ENCODE assay signal across 27 cellular contexts in genomic region chr6:148969271-148969666, GRCh38.
DNase-seq lines count a peak whose midpoint lies in the region; ATAC-seq and TF ChIP-seq lines count a peak whose summit lies in the region.
"Had no signal": no experiment of that assay in that cellular context is flagged by ENCODE, and none has a peak within 500 bp of the region (broad histone marks: within the 10 kb centered on the region; RNA-seq: fewer than 3 reads in every experiment).

No MANE protein-coding gene starts in this region.

- H4K20me1 ChIP-seq in GM23248 (ENCODE audit: insufficient read depth) (no peaks in the 10 kb centered on the region), fibroblast of lung (ENCODE audit: control insufficient read depth, extremely low read depth, insufficient read depth, low read length) (no peaks in the 10 kb centered on the region)

- peak overlapping the region; percentile 98 for H3K27ac Mint-ChIP-seq in osteocyte (ENCODE audit: unreplicated experiment)
- H3K27ac Mint-ChIP-seq: CD4-positive, CD25-positive, alpha-beta regulatory T cell; memory B cell; stimulated activated naive B cell treated with anti-CD40 and anti-IgM and Interleukin-4, amounts not matched to agents 10 μg/mL and 1 μg/mL and 100 μg/mL, for 72 hours had no signal

- H3K9me2 ChIP-seq in GM23248 (ENCODE audit: insufficient read depth): no peaks in the 10 kb centered on the region

- peak overlapping the region; percentile 96 for H3K27ac ChIP-seq in GM23248
- H3K27ac ChIP-seq in fibroblast of lung (ENCODE audit: insufficient read depth, low read length): peak overlapping the region; percentile 74
- H3K27ac ChIP-seq in esophagus squamous epithelium: peak overlapping the region in 2 of 4 donors; percentile 47 to 56
- H3K27ac ChIP-seq: A549, adrenal gland, brain microvascular endothelial cell, psoas muscle had no signal

- WGBS in GM23248 (ENCODE audit: low coverage in 1 of 2, low lambda C conversion rate in 2 of 2, missing lambda C conversion rate in 2 of 2), 2 experiments: 51 to 65% methylated on average over 4 of the region's 4 CpGs
- 75 to 90% methylated on average over 3 to 4 of the region's 4 CpGs for WGBS in esophagus squamous epithelium, 2 donors

- H3K36me3 Mint-ChIP-seq in osteocyte (ENCODE audit: unreplicated experiment): peaks cover 1% of the 10 kb centered on the region
- H3K36me3 Mint-ChIP-seq: CD4-positive, CD25-positive, alpha-beta regulatory T cell had no signal

- H3K79me2 ChIP-seq in GM23248 (ENCODE audit: insufficient read depth) (no peaks in the 10 kb centered on the region), fibroblast of lung (ENCODE audit: control insufficient read depth, insufficient read depth, low read length) (no peaks in the 10 kb centered on the region)

- H3K27me3 ChIP-seq in GM23248 (replicated peaks; ENCODE audit: insufficient read depth) (no peaks in the 10 kb centered on the region), adipocyte (replicated peaks; ENCODE audit: control insufficient read depth, insufficient read depth, low read length) (no peaks in the 10 kb centered on the region), fibroblast of lung (ENCODE audit: control insufficient read depth, insufficient read depth, low read length) (no peaks in the 10 kb centered on the region), esophagus squamous epithelium (no peaks in the 10 kb centered on the region)
- H3K27me3 ChIP-seq: adrenal gland, brain microvascular endothelial cell had no signal

- H3K36me3 ChIP-seq in GM23248 (ENCODE audit: low read depth) (no peaks in the 10 kb centered on the region), adipocyte (ENCODE audit: control insufficient read depth, insufficient read depth, low read length, severe bottlenecking) (no peaks in the 10 kb centered on the region), fibroblast of lung (ENCODE audit: control insufficient read depth, insufficient read depth, low read length) (no peaks in the 10 kb centered on the region), esophagus squamous epithelium (peaks cover 0 to 7% (median 0%) of the 10 kb centered on the region in 3 donors)
- H3K36me3 ChIP-seq: adrenal gland, brain microvascular endothelial cell had no signal

- no peak for ATAC-seq in HG03565 (IDR thresholded peaks at IDR 0.05; ENCODE audit: unreplicated experiment)
- ATAC-seq: A549; left lobe of liver; PC-3; stimulated activated naive B cell treated with anti-CD40 and anti-IgM and Interleukin-4, amounts not matched to agents 10 μg/mL and 1 μg/mL and 100 μg/mL, for 72 hours had no signal

- TF ChIP-seq CTCF in fibroblast of lung (conservative IDR thresholded peaks at IDR 0.05 in 1 of 2, IDR thresholded peaks at IDR 0.05 in 1 of 2; ENCODE audit: low read depth in 1 of 2, low read length in 2 of 2) (no peak), osteocyte (IDR thresholded peaks at IDR 0.05) (no peak), esophagus squamous epithelium (IDR thresholded peaks at IDR 0.05) (no peak)

- H3K9me3 ChIP-seq in GM23248 (ENCODE audit: low read depth) (no peaks in the 10 kb centered on the region), adipocyte (ENCODE audit: control insufficient read depth, low read length) (no peaks in the 10 kb centered on the region), fibroblast of lung (ENCODE audit: control insufficient read depth, insufficient read depth, low read depth, low read length) (no peaks in the 10 kb centered on the region), esophagus squamous epithelium (no peaks in the 10 kb centered on the region)
- H3K9me3 ChIP-seq: A549, adrenal gland, psoas muscle had no signal

- TF ChIP-seq POLR2A in esophagus squamous epithelium (IDR thresholded peaks at IDR 0.05): no peak

- H3K4me1 ChIP-seq in GM23248 (ENCODE audit: insufficient read depth) (peaks cover 39% of the 10 kb centered on the region), adipocyte (ENCODE audit: control insufficient read depth, insufficient read depth, low read length) (peaks cover 40% of the 10 kb centered on the region), fibroblast of lung (ENCODE audit: control insufficient read depth, extremely low read depth, insufficient read depth, low read length) (peaks cover 5% of the 10 kb centered on the region), esophagus squamous epithelium (peaks cover 0 to 21% (median 0%) of the 10 kb centered on the region in 3 donors)
- H3K4me1 ChIP-seq: A549, psoas muscle had no signal

- no peaks in the 10 kb centered on the region for H3K9me3 Mint-ChIP-seq in osteocyte (ENCODE audit: unreplicated experiment)
- H3K9me3 Mint-ChIP-seq: memory B cell; stimulated activated naive B cell treated with anti-CD40 and anti-IgM and Interleukin-4, amounts not matched to agents 10 μg/mL and 1 μg/mL and 100 μg/mL, for 72 hours had no signal

- peaks cover 65% of the 10 kb centered on the region for H3K4me1 Mint-ChIP-seq in osteocyte (ENCODE audit: unreplicated experiment)

- in situ Hi-C loops in GM23248 (cut with MboI): no loop called here

- DNase-seq in GM23248 (no peak), adipocyte (ENCODE audit: low read depth) (no peak), fibroblast of lung (ENCODE audit: low read depth in 2 of 2) (no peak), osteocyte (ENCODE audit: extremely low spot score, unreplicated experiment) (no peak), esophagus squamous epithelium (lab: John Stamatoyannopoulos, UW) (no peak), H4 (ENCODE audit: low spot score) (no peak)
- no peak for DNase-seq in activated CD8-positive, alpha-beta memory T cell treated with anti-CD3 and anti-CD28 coated beads, Interleukin-2, amount 50 U/mL, for 4 hours
- DNase-seq: activated CD4-positive, alpha-beta T cell treated with anti-CD3 and anti-CD28 coated beads, Interleukin-2, amount 50 U/mL, for 48 hours; activated CD4-positive, CD25-positive, alpha-beta regulatory T cell treated with anti-CD3 and anti-CD28 coated beads, Interleukin-2, amount 50 U/mL, for 72 hours; activated naive CD4-positive, alpha-beta T cell; adrenal gland; AML-193; CD4-positive, CD25-positive, alpha-beta regulatory T cell; cerebellar nuclear complex; Kasumi-1; NCI-H1436; NCI-H2227 treated with DMSO at 0.1 percent for 48 hours; NCI-H526; NK-92 treated with Interleukin-12 subunit alpha and Interleukin-12 subunit beta, amount 100 ng/mL, for 24 hours; PC-3; stimulated activated naive B cell treated with anti-CD40 and anti-IgM and Interleukin-4, amounts not matched to agents 10 μg/mL and 1 μg/mL and 100 μg/mL, for 72 hours had no signal

- H3F3A ChIP-seq in GM23248 (ENCODE audit: insufficient read depth): peaks cover 26% of the 10 kb centered on the region

- intact Hi-C loops in esophagus squamous epithelium (cut with DNase I): no loop called here

- peaks cover 4% of the 10 kb centered on the region for H3K27me3 Mint-ChIP-seq in osteocyte (ENCODE audit: unreplicated experiment)
- H3K27me3 Mint-ChIP-seq: memory B cell; stimulated activated naive B cell treated with anti-CD40 and anti-IgM and Interleukin-4, amounts not matched to agents 10 μg/mL and 1 μg/mL and 100 μg/mL, for 72 hours had no signal

- no peak overlapping the region for H3K4me3 Mint-ChIP-seq in osteocyte (ENCODE audit: unreplicated experiment)
- H3K4me3 Mint-ChIP-seq: CD4-positive, CD25-positive, alpha-beta regulatory T cell; memory B cell; stimulated activated naive B cell treated with anti-CD40 and anti-IgM and Interleukin-4, amounts not matched to agents 10 μg/mL and 1 μg/mL and 100 μg/mL, for 72 hours had no signal

- H2AFZ ChIP-seq in GM23248 (peak overlapping the region; percentile 36; the same call in 1 of the 2 replicates), fibroblast of lung (ENCODE audit: low read length) (no peak overlapping the region)

- H3K9ac ChIP-seq in GM23248 (peak overlapping the region; percentile 74), adipocyte (ENCODE audit: low read length) (peak overlapping the region; percentile 70), fibroblast of lung (ENCODE audit: insufficient read depth, low read length) (no peak overlapping the region)

- H3K4me2 ChIP-seq in GM23248 (ENCODE audit: unreplicated experiment) (peak overlapping the region; percentile 56), fibroblast of lung (ENCODE audit: extremely low read depth, insufficient read depth, low read length) (peak overlapping the region; percentile 9)
- H3K4me2 ChIP-seq: A549 had no signal

- H3K4me3 ChIP-seq in GM23248: peak overlapping the region; percentile 16
- peak overlapping the region; percentile 55 for H3K4me3 ChIP-seq in adipocyte (ENCODE audit: low read length)
- H3K4me3 ChIP-seq in fibroblast of lung (replicated peaks in 1 of 4; ENCODE audit: control extremely low read depth in 1 of 4, insufficient read depth in 1 of 4, low read depth in 3 of 4, low read length in 4 of 4): no peak overlapping the region
- H3K4me3 ChIP-seq in esophagus squamous epithelium: no peak overlapping the region
- H3K4me3 ChIP-seq: A549, adrenal gland, psoas muscle had no signal

Comparison
In these comparisons a context has a peak if more than half of its experiments do, and no peak if none do; other contexts are left out.
1. H3K4me3 ChIP-seq: peak in GM23248 (single experiment) and adipocyte (single experiment); none in fibroblast of lung (0 of 4) and esophagus squamous epithelium (0 of 4).